10 cellular contexts compared by ENCODE assay signal in genomic region chr4:120855307-120856001, GRCh38.
DNase-seq lines count a peak whose midpoint lies in the region; ATAC-seq, FAIRE-seq and TF ChIP-seq lines count a peak whose summit lies in the region.
"Had no signal": no experiment of that assay in that cellular context is flagged by ENCODE, and none has a peak within 500 bp of the region (broad histone marks: within the 10 kb centered on the region; RNA-seq: fewer than 3 reads in every experiment).

No MANE protein-coding gene starts in this region.

- H3K27me3 ChIP-seq in BE2C (no peaks in the 10 kb centered on the region), heart left ventricle (no peaks in the 10 kb centered on the region)

- peak; percentile 66 for FAIRE-seq in GM19239 (lab: Jason Lieb, UNC)
- no peak for FAIRE-seq in HTR-8/SVneo (lab: Jason Lieb, UNC)

- TF ChIP-seq CTCF in GM12865 (IDR thresholded peaks at IDR 0.05; ENCODE audit: insufficient read depth, low read depth, low read length, missing control alignments): no peak
- TF ChIP-seq CTCF in BE2C (IDR thresholded peaks at IDR 0.05; ENCODE audit: low read depth, low read length): no peak
- TF ChIP-seq CTCF in heart left ventricle (IDR thresholded peaks at IDR 0.05): no peak

- no peaks in the 10 kb centered on the region; the same call in 1 of the 2 replicates for H3K4me1 ChIP-seq in BE2C
- peaks cover 0 to 6% (median 0%) of the 10 kb centered on the region in 12 donors for H3K4me1 ChIP-seq in heart left ventricle

- peak; percentile 90 for ATAC-seq in HG02623 (IDR thresholded peaks at IDR 0.05; ENCODE audit: unreplicated experiment)
- ATAC-seq in HG03378 (IDR thresholded peaks at IDR 0.05; ENCODE audit: unreplicated experiment): peak; percentile 94
- ATAC-seq in heart left ventricle: no peak

- no peak for TF ChIP-seq POLR2A in heart left ventricle (IDR thresholded peaks at IDR 0.05)

- H3K36me3 ChIP-seq in BE2C: no peaks in the 10 kb centered on the region
- H3K36me3 ChIP-seq in heart left ventricle: peaks cover 0 to 10% (median 0%) of the 10 kb centered on the region in 9 donors

- H3K4me3 ChIP-seq in GM12865 (ENCODE audit: low read depth, low read length) (no peak overlapping the region), BE2C (ENCODE audit: low read depth, low read length) (no peak overlapping the region), heart left ventricle (no peak overlapping the region)

- 73 to 77% (median 75%) methylated on average over 2 of the region's 2 CpGs for WGBS in heart left ventricle, 4 donors

- DNase-seq in GM12865 (ENCODE audit: low read depth) (peak; percentile 72), GM19239 (ENCODE audit: insufficient read length, low spot score) (peak; percentile 4), HTR-8/SVneo (ENCODE audit: insufficient read length, low spot score) (no peak), HCEC 1CT (no peak), BE2C (no peak), heart left ventricle (no peak)
- DNase-seq: activated CD8-positive, alpha-beta memory T cell treated with anti-CD3 and anti-CD28 coated beads, Interleukin-2, amount 50 U/mL, for 48 hours; MV-4-11 had no signal

- intact Hi-C loops in heart left ventricle (cut with DNase I): no loop called here

- no peak overlapping the region for H3K27ac ChIP-seq in heart left ventricle

- H3K9me3 ChIP-seq in BE2C: no peaks in the 10 kb centered on the region
- peaks cover 0 to 4% (median 0%) of the 10 kb centered on the region in 12 donors for H3K9me3 ChIP-seq in heart left ventricle

Comparison
In these comparisons a context has a peak if more than half of its experiments do, and no peak if none do; other contexts are left out.
1. DNase-seq: peak in GM12865 (single experiment) and GM19239 (single experiment); none in HTR-8/SVneo (single experiment), HCEC 1CT (single experiment), BE2C (single experiment) and heart left ventricle (0 of 5).
2. ATAC-seq: peak in HG02623 (single experiment) and HG03378 (single experiment); none in heart left ventricle (0 of 4).